In the genomic region with DNA sequence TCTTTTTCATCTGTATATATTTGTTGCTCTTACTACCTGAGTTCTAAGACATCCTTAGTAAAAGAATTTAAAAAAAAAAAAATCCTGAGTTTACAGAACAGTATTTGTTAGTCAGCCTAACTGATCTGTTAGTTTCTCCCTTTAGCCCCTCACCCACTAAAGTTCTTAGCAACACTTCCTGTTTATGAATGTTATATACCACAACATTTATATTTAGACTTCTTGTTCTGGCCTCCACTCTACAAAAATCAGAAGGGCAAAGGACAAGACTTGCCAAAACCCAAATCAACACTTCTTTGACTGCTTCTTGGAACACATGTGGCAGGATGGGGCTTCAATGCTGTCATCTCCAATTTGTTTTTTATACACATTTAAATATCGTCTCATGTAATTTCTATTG, we compare ENCODE assay signal across 11 cellular contexts.
A peak's percentile ranks its signal among the peaks of the same experiment; 100 is the strongest.
DNase-seq lines count a peak whose midpoint lies in the region; ATAC-seq and TF ChIP-seq lines count a peak whose summit lies in the region.
"Had no signal": no experiment of that assay in that cellular context is flagged by ENCODE, and none has a peak within 500 bp of the region (broad histone marks: within the 10 kb centered on the region; RNA-seq: fewer than 3 reads in every experiment).

No MANE protein-coding gene starts in this region.

- peaks cover 34% of the 10 kb centered on the region for H3K4me1 ChIP-seq in OCI-LY7 (ENCODE audit: insufficient read depth, low read length, poor library complexity, severe bottlenecking)
- H3K4me1 ChIP-seq in naive thymus-derived CD4-positive, alpha-beta T cell (ENCODE audit: control insufficient read depth in 2 of 2, insufficient read depth in 2 of 2, low read length in 2 of 2) = peaks cover 19 to 29% of the 10 kb centered on the region in 2 donors

- no peaks in the 10 kb centered on the region for H3K27me3 ChIP-seq in naive thymus-derived CD4-positive, alpha-beta T cell (ENCODE audit: control insufficient read depth in 2 of 2, insufficient read depth in 2 of 2, low read length in 2 of 2)

- H3K9me3 Mint-ChIP-seq in naive thymus-derived CD4-positive, alpha-beta T cell = peaks cover 0 to 6% (median 0%) of the 10 kb centered on the region in 11 donors

- peaks cover 75% of the 10 kb centered on the region for H3K36me3 ChIP-seq in OCI-LY7 (ENCODE audit: insufficient read depth, low read length)
- peaks cover 0 to 7% (median 0%) of the 10 kb centered on the region in 3 experiments for H3K36me3 ChIP-seq in naive thymus-derived CD4-positive, alpha-beta T cell (ENCODE audit: control insufficient read depth in 2 of 3, insufficient read depth in 3 of 3, low read length in 3 of 3)

- H3K27ac ChIP-seq in OCI-LY7 (ENCODE audit: low read depth, low read length, poor library complexity, severe bottlenecking) = no peak overlapping the region
- H3K27ac ChIP-seq in naive thymus-derived CD4-positive, alpha-beta T cell (ENCODE audit: low read depth, low read length) = no peak overlapping the region

- H3K4me1 Mint-ChIP-seq in naive thymus-derived CD4-positive, alpha-beta T cell = peaks cover 59 to 73% (median 66%) of the 10 kb centered on the region in 7 donors

- no peak for TF ChIP-seq CTCF in OCI-LY7 (conservative IDR thresholded peaks at IDR 0.05; ENCODE audit: low read length)
- no peak for TF ChIP-seq CTCF in GM10266 (IDR thresholded peaks at IDR 0.05; ENCODE audit: control insufficient read depth, insufficient read depth, low read depth, missing control alignments)

- CTCF ChIA-PET in OCI-LY7 (lab: Charles Lee; ENCODE audit: unreplicated experiment) = no interaction called here
- CTCF ChIA-PET in naive thymus-derived CD4-positive, alpha-beta T cell (lab: Charles Lee) = no interaction called here

- POLR2A ChIA-PET in OCI-LY7 (lab: Charles Lee) = interaction anchor here (0.9 kb wide), 1 partner anchor 24 kb away, joined by 3 read pairs; no protein-coding TSS in a partner anchor
- POLR2A ChIA-PET in naive thymus-derived CD4-positive, alpha-beta T cell (lab: Charles Lee) = no interaction called here

- no peak overlapping the region for H3K4me3 ChIP-seq in OCI-LY7 (ENCODE audit: low read depth, low read length, poor library complexity, severe bottlenecking)
- no peak overlapping the region for H3K4me3 ChIP-seq in naive thymus-derived CD4-positive, alpha-beta T cell (ENCODE audit: low read length)

- peaks cover 15 to 43% (median 30%) of the 10 kb centered on the region in 5 donors for H3K36me3 Mint-ChIP-seq in naive thymus-derived CD4-positive, alpha-beta T cell

- H3K79me2 ChIP-seq in OCI-LY7 (ENCODE audit: insufficient read depth, low read depth, low read length) = no peaks in the 10 kb centered on the region

- intact Hi-C loops in OCI-LY7 (cut with micrococcal nuclease; ENCODE audit: unreplicated experiment) = no loop called here
- intact Hi-C loops in naive thymus-derived CD4-positive, alpha-beta T cell (cut with micrococcal nuclease) = loop anchor here in 1 of 2 donors (1.0 to 2.0 kb wide), 3 partner anchors 35 to 204 kb away; no protein-coding TSS in a partner anchor

- peak; percentile 74 for ATAC-seq in GM18870 (IDR thresholded peaks at IDR 0.05; ENCODE audit: unreplicated experiment)
- peak; percentile 82 for ATAC-seq in HG02973 (IDR thresholded peaks at IDR 0.05; ENCODE audit: unreplicated experiment)
- peak; percentile 65 for ATAC-seq in naive thymus-derived CD4-positive, alpha-beta T cell
- ATAC-seq in GM19328 (IDR thresholded peaks at IDR 0.05; ENCODE audit: unreplicated experiment) = no peak

- H3K9me2 ChIP-seq in OCI-LY7 (ENCODE audit: insufficient read depth, low read length) = no peaks in the 10 kb centered on the region

- H3K27ac Mint-ChIP-seq in naive thymus-derived CD4-positive, alpha-beta T cell = peak overlapping the region in 3 of 9 donors; percentile 45 to 59 (median 46)

- DNase-seq in OCI-LY7 (ENCODE audit: low spot score) (peak; percentile 18), mucosa of gallbladder (ENCODE audit: low spot score) (no peak), GM10266 (ENCODE audit: extremely low spot score) (no peak), NCI-H345 treated with DMSO at 0.1 percent for 48 hours (lab: John Stamatoyannopoulos, UW; ENCODE audit: unreplicated experiment) (no peak)
- no peak for DNase-seq in naive thymus-derived CD4-positive, alpha-beta T cell
- DNase-seq: activated naive CD4-positive, alpha-beta T cell; glutamatergic neuron; NCI-H1048 had no signal

- H2AFZ ChIP-seq in OCI-LY7 (ENCODE audit: low read length) = no peak overlapping the region

- BruUV-seq in OCI-LY7 (replicated peaks; lab: Mats Ljungman, UMichigan) = no TSS peak

- peak overlapping the region; percentile 39 for H3K4me2 ChIP-seq in OCI-LY7 (ENCODE audit: low read length)

- peak overlapping the region in 2 of 10 donors; percentile 11 to 57 for H3K4me3 Mint-ChIP-seq in naive thymus-derived CD4-positive, alpha-beta T cell

- H3K27me3 Mint-ChIP-seq in naive thymus-derived CD4-positive, alpha-beta T cell = no peaks in the 10 kb centered on the region

- H3K9me3 ChIP-seq in OCI-LY7 (ENCODE audit: low read length) = no peaks in the 10 kb centered on the region; the same call in 1 of the 2 replicates
- no peaks in the 10 kb centered on the region for H3K9me3 ChIP-seq in naive thymus-derived CD4-positive, alpha-beta T cell (ENCODE audit: control insufficient read depth in 2 of 3, low read length in 3 of 3)

- no peaks in the 10 kb centered on the region for H4K20me1 ChIP-seq in OCI-LY7 (ENCODE audit: insufficient read depth, low read length)
